9 cellular contexts compared by ENCODE assay signal in genomic region chr15:85404922-85405293, GRCh38. TPM values are rescaled to one million over a fixed set of nuclear protein-coding genes. Genes with fewer than 3 reads are reported as not detected.
DNase-seq lines count a peak whose midpoint lies in the region; ATAC-seq and TF ChIP-seq lines count a peak whose summit lies in the region.
"Had no signal": no experiment of that assay in that cellular context is flagged by ENCODE, and none has a peak within 500 bp of the region (broad histone marks: within the 10 kb centered on the region; RNA-seq: fewer than 3 reads in every experiment).

No MANE protein-coding gene starts in this region.

- peak overlapping the region; percentile 32 for H3K4me3 Mint-ChIP-seq in activated naive CD8-positive, alpha-beta T cell treated with anti-CD3 and anti-CD28 coated beads for 36 hours
- no peak overlapping the region for H3K4me3 Mint-ChIP-seq in type B pancreatic cell

- no peaks in the 10 kb centered on the region for H3K36me3 ChIP-seq in left ventricle myocardium inferior
- H3K36me3 ChIP-seq: pancreas had no signal

- peaks cover 84% of the 10 kb centered on the region for H3K4me1 Mint-ChIP-seq in activated naive CD8-positive, alpha-beta T cell treated with anti-CD3 and anti-CD28 coated beads for 36 hours
- peaks cover 30% of the 10 kb centered on the region for H3K4me1 Mint-ChIP-seq in type B pancreatic cell (ENCODE audit: unreplicated experiment)

- peak overlapping the region; percentile 48 for H3K27ac ChIP-seq in left ventricle myocardium inferior (replicated peaks)

- no peaks in the 10 kb centered on the region for H3K9me3 ChIP-seq in left ventricle myocardium inferior (replicated peaks)
- H3K9me3 ChIP-seq: pancreas had no signal

- peaks cover 3% of the 10 kb centered on the region for H3K9me3 Mint-ChIP-seq in activated naive CD8-positive, alpha-beta T cell treated with anti-CD3 and anti-CD28 coated beads for 36 hours
- H3K9me3 Mint-ChIP-seq in type B pancreatic cell: peaks cover 4% of the 10 kb centered on the region

- no peaks in the 10 kb centered on the region for H3K27me3 ChIP-seq in left ventricle myocardium inferior (ENCODE audit: low read depth)
- H3K27me3 ChIP-seq: pancreas had no signal

- peak overlapping the region; percentile 78 for H3K27ac Mint-ChIP-seq in activated naive CD8-positive, alpha-beta T cell treated with anti-CD3 and anti-CD28 coated beads for 36 hours
- H3K27ac Mint-ChIP-seq in type B pancreatic cell: peak overlapping the region; percentile 49

- no peak overlapping the region for H3K4me3 ChIP-seq in left ventricle myocardium inferior
- H3K4me3 ChIP-seq: pancreas had no signal

- TF ChIP-seq CTCF in left ventricle myocardium inferior (IDR thresholded peaks at IDR 0.05; ENCODE audit: borderline replicate concordance) (no peak), type B pancreatic cell (conservative IDR thresholded peaks at IDR 0.05) (no peak)

- no peak for ATAC-seq in left ventricle myocardium superior
- ATAC-seq: pancreas had no signal

- intact Hi-C loops in left ventricle myocardium inferior (cut with micrococcal nuclease) (no loop called here), left ventricle myocardium superior (cut with micrococcal nuclease) (no loop called here)

- H3K4me1 ChIP-seq in left ventricle myocardium inferior: peaks cover 92% of the 10 kb centered on the region

- H3K36me3 Mint-ChIP-seq in activated naive CD8-positive, alpha-beta T cell treated with anti-CD3 and anti-CD28 coated beads for 36 hours: peaks cover 13% of the 10 kb centered on the region
- peaks cover 8% of the 10 kb centered on the region for H3K36me3 Mint-ChIP-seq in type B pancreatic cell

- H3K27me3 Mint-ChIP-seq in activated naive CD8-positive, alpha-beta T cell treated with anti-CD3 and anti-CD28 coated beads for 36 hours: no peaks in the 10 kb centered on the region
- no peaks in the 10 kb centered on the region for H3K27me3 Mint-ChIP-seq in type B pancreatic cell

- DNase-seq in left ventricle myocardium inferior (no peak), left ventricle myocardium superior (no peak), kidney glomerular epithelial cell (lab: John Stamatoyannopoulos, UW) (peak; percentile 25), type B pancreatic cell (ENCODE audit: extremely low spot score, unreplicated experiment) (no peak), KG1 (lab: John Stamatoyannopoulos, UW) (no peak), NCI-H2029 treated with DMSO at 0.1 percent for 48 hours (lab: John Stamatoyannopoulos, UW) (no peak), NK-92 (lab: John Stamatoyannopoulos, UW; ENCODE audit: unreplicated experiment) (no peak)
- DNase-seq in activated naive CD8-positive, alpha-beta T cell treated with anti-CD3 and anti-CD28 coated beads for 36 hours: no peak
- DNase-seq: pancreas had no signal

RNA-seq across cellular contexts. Expression of gene AKAP13, which starts 24.5 kb away (rescaled TPM):
- 331 TPM for total RNA-seq in left ventricle myocardium inferior
- 284 TPM for total RNA-seq in left ventricle myocardium superior
- 10 to 100 TPM; 83.2 to 85.2 TPM for total RNA-seq in activated naive CD8-positive, alpha-beta T cell treated with anti-CD3 and anti-CD28 coated beads for 36 hours
- 60.5 and 75.7 TPM in 2 replicates for total RNA-seq in type B pancreatic cell (ENCODE audit: low replicate concordance)
